In genomic region chr1:67137307-67137753, GRCh38 we compare ENCODE assay signal across 22 cellular contexts. TPM values are rescaled to one million over a fixed set of nuclear protein-coding genes. Genes with fewer than 3 reads are reported as not detected.
"Had no signal": no experiment of that assay in that cellular context is flagged by ENCODE, and none has a peak within 500 bp of the region (broad histone marks: within the 10 kb centered on the region; RNA-seq: fewer than 3 reads in every experiment).

No MANE protein-coding gene starts in this region.

- H3K4me3 Mint-ChIP-seq: activated CD8-positive, alpha-beta T cell treated with anti-CD3 and anti-CD28 coated beads, Interleukin-2, amount 10 ng/mL, durations not matched to agents 7 days and 5 days; activated naive CD8-positive, alpha-beta T cell treated with anti-CD3 and anti-CD28 coated beads, Interleukin-2, amount 50 U/mL, for 24 hours; activated T-helper 1 cell treated with anti-CD3 and anti-CD28 coated beads, Interleukin-12 subunit alpha, Interleukin-12 subunit beta, Interleukin-2, Interleukin-4 antibody, amounts not matched to agents 30 ng/mL and 10 ng/mL and 1 ng/mL, durations not matched to agents 14 hours and 24 hours and 36 hours; natural killer cell treated with Interleukin-12 subunit alpha and Interleukin-12 subunit beta and Interleukin-15 and Interleukin-18, amount 100 ng/mL, for 72 hours; T-cell had no signal

- H3K4me3 ChIP-seq: prostate gland, sigmoid colon had no signal

- H3K9me3 Mint-ChIP-seq: activated naive CD8-positive, alpha-beta T cell treated with anti-CD3 and anti-CD28 coated beads, Interleukin-2, amount 50 U/mL, for 24 hours; activated T-helper 1 cell treated with anti-CD3 and anti-CD28 coated beads, Interleukin-12 subunit alpha, Interleukin-12 subunit beta, Interleukin-2, Interleukin-4 antibody, amounts not matched to agents 30 ng/mL and 10 ng/mL and 1 ng/mL, durations not matched to agents 14 hours and 24 hours and 36 hours; natural killer cell treated with Interleukin-12 subunit alpha and Interleukin-12 subunit beta and Interleukin-15 and Interleukin-18, amount 100 ng/mL, for 72 hours; T-cell had no signal

- H3K36me3 ChIP-seq: prostate gland, sigmoid colon, WERI-Rb-1 had no signal

- H3K27ac Mint-ChIP-seq: activated CD8-positive, alpha-beta T cell treated with anti-CD3 and anti-CD28 coated beads, Interleukin-2, amount 10 ng/mL, durations not matched to agents 7 days and 5 days; activated naive CD8-positive, alpha-beta T cell treated with anti-CD3 and anti-CD28 coated beads, Interleukin-2, amount 50 U/mL, for 24 hours; activated T-helper 1 cell treated with anti-CD3 and anti-CD28 coated beads, Interleukin-12 subunit alpha, Interleukin-12 subunit beta, Interleukin-2, Interleukin-4 antibody, amounts not matched to agents 30 ng/mL and 10 ng/mL and 1 ng/mL, durations not matched to agents 14 hours and 24 hours and 36 hours; natural killer cell treated with Interleukin-12 subunit alpha and Interleukin-12 subunit beta and Interleukin-15 and Interleukin-18, amount 100 ng/mL, for 72 hours; T-cell had no signal

- H3K27ac ChIP-seq: epithelial cell of prostate, prostate gland, sigmoid colon, WERI-Rb-1 had no signal

- H3K4me1 ChIP-seq: prostate gland had no signal

- H3K27me3 ChIP-seq: sigmoid colon had no signal

- DNase-seq: activated CD4-positive, alpha-beta T cell treated with anti-CD3 and anti-CD28 coated beads for 4 hours; activated CD8-positive, alpha-beta memory T cell treated with anti-CD3 and anti-CD28 coated beads, Interleukin-2, amount 50 U/mL, for 48 hours; activated CD8-positive, alpha-beta T cell treated with anti-CD3 and anti-CD28 coated beads, Interleukin-2, amount 10 ng/mL, durations not matched to agents 7 days and 5 days; activated naive CD4-positive, alpha-beta T cell; activated naive CD8-positive, alpha-beta T cell treated with anti-CD3 and anti-CD28 coated beads, Interleukin-2, amount 50 U/mL, for 24 hours; effector memory CD4-positive, alpha-beta T cell; occipital lobe; sigmoid colon; stimulated activated CD4-positive, alpha-beta T cell treated with anti-CD3 and anti-CD28 coated beads, Interleukin-12 subunit alpha, Interleukin-12 subunit beta, amount 100 ng/mL, for 4 hours; stimulated activated naive CD4-positive, alpha-beta T cell; T-cell; T1000; WERI-Rb-1 had no signal

- ATAC-seq: activated CD8-positive, alpha-beta T cell treated with anti-CD3 and anti-CD28 coated beads, Interleukin-2, amount 10 ng/mL, durations not matched to agents 7 days and 5 days; activated naive CD8-positive, alpha-beta T cell treated with anti-CD3 and anti-CD28 coated beads, Interleukin-2, amount 50 U/mL, for 24 hours; natural killer cell treated with Interleukin-12 subunit alpha and Interleukin-12 subunit beta and Interleukin-15 and Interleukin-18, amount 100 ng/mL, for 72 hours; T-cell had no signal

- H3K36me3 Mint-ChIP-seq: natural killer cell treated with Interleukin-12 subunit alpha and Interleukin-12 subunit beta and Interleukin-15 and Interleukin-18, amount 100 ng/mL, for 72 hours; T-cell had no signal

- H3K9me3 ChIP-seq: prostate gland, sigmoid colon had no signal

RNA-seq across cellular contexts. Expression of gene C1orf141, which starts 2.6 kb away (rescaled TPM):
- total RNA-seq: activated CD8-positive, alpha-beta T cell treated with anti-CD3 and anti-CD28 coated beads, Interleukin-2, amount 10 ng/mL, durations not matched to agents 7 days and 5 days; activated T-helper 1 cell treated with anti-CD3 and anti-CD28 coated beads, Interleukin-12 subunit alpha, Interleukin-12 subunit beta, Interleukin-2, Interleukin-4 antibody, amounts not matched to agents 30 ng/mL and 10 ng/mL and 1 ng/mL, durations not matched to agents 14 hours and 24 hours and 36 hours; cardiac septum; kidney epithelial cell; mucosa of gallbladder; occipital lobe; sigmoid colon; T-cell; urinary bladder had no signal
- polyA plus RNA-seq: sigmoid colon, urinary bladder had no signal

RNA-seq across cellular contexts. Expression of gene IL23R, which starts 28.9 kb away (rescaled TPM):
- total RNA-seq: cardiac septum, kidney epithelial cell, occipital lobe, sigmoid colon, temporal lobe had no signal
- polyA plus RNA-seq: urinary bladder had no signal
